In genomic region chr2:151472966-151473365, GRCh38 we compare ENCODE assay signal across 16 cellular contexts.
"Had no signal": no experiment of that assay in that cellular context is flagged by ENCODE, and none has a peak within 500 bp of the region (broad histone marks: within the 10 kb centered on the region; RNA-seq: fewer than 3 reads in every experiment).

No MANE protein-coding gene starts in this region.

- H3K4me1 Mint-ChIP-seq: nephron had no signal

- H3K27me3 ChIP-seq: esophagus squamous epithelium, foreskin keratinocyte, hepatocyte had no signal

- H3K4me3 Mint-ChIP-seq: dendritic cell treated with granulocyte-macrophage colony-stimulating factor and Interleukin-4, amounts not matched to agents 40 ng/mL and 50 ng/mL, for 4 days; naive B cell; nephron had no signal

- H3K27ac Mint-ChIP-seq: nephron had no signal

- H3K4me3 ChIP-seq: esophagus squamous epithelium, hepatocyte, prostate gland had no signal

- H3K27ac ChIP-seq: esophagus squamous epithelium, foreskin keratinocyte, hepatocyte, parathyroid adenoma, prostate gland had no signal

- H3K9me3 ChIP-seq: esophagus squamous epithelium, prostate gland had no signal

- H3K27me3 Mint-ChIP-seq: dendritic cell treated with granulocyte-macrophage colony-stimulating factor and Interleukin-4, amounts not matched to agents 40 ng/mL and 50 ng/mL, for 4 days; naive B cell had no signal

- DNase-seq: esophagus squamous epithelium; foreskin keratinocyte; head of caudate nucleus; kidney glomerular epithelial cell; mesendoderm; naive B cell; retina; small intestine; stimulated activated CD4-positive, alpha-beta T cell treated with anti-CD3 and anti-CD28 coated beads, Interleukin-12 subunit alpha, Interleukin-12 subunit beta, amount 100 ng/mL, for 4 hours; stimulated activated naive CD4-positive, alpha-beta T cell treated with Interleukin-2 at 50 U/mL for 16 hours; trophoblast cell had no signal

- H3K9me3 Mint-ChIP-seq: dendritic cell treated with granulocyte-macrophage colony-stimulating factor and Interleukin-4, amounts not matched to agents 40 ng/mL and 50 ng/mL, for 4 days had no signal
